Comparison of ENCODE assay signal across 8 cellular contexts in genomic region chr11:45105233-45105992, GRCh38. TPM values are rescaled to one million over a fixed set of nuclear protein-coding genes. Genes with fewer than 3 reads are reported as not detected.
DNase-seq lines count a peak whose midpoint lies in the region; TF ChIP-seq lines count a peak whose summit lies in the region.

No MANE protein-coding gene starts in this region.

- no peak overlapping the region for H3K4me2 ChIP-seq in osteoblast (ENCODE audit: insufficient read depth, low read length)

- H3K79me2 ChIP-seq in osteoblast (ENCODE audit: insufficient read depth, low read length) = no peaks in the 10 kb centered on the region

- H3K9me3 ChIP-seq in osteoblast (ENCODE audit: low read depth, low read length) (no peaks in the 10 kb centered on the region), tibial nerve (no peaks in the 10 kb centered on the region)

- H2AFZ ChIP-seq in osteoblast (ENCODE audit: low read length) = no peak overlapping the region

- TF ChIP-seq POLR2A in tibial nerve (IDR thresholded peaks at IDR 0.05) = no peak

- H3K4me1 ChIP-seq in osteoblast (ENCODE audit: insufficient read depth, low read length) = peaks cover 9% of the 10 kb centered on the region
- H3K4me1 ChIP-seq in tibial nerve = peaks cover 0 to 14% (median 9%) of the 10 kb centered on the region in 4 donors

- no peaks in the 10 kb centered on the region for H4K20me1 ChIP-seq in osteoblast (ENCODE audit: insufficient read depth, low read length)

- DNase-seq in GM10266 (ENCODE audit: extremely low spot score) (peak; percentile 64), Kasumi-1 (lab: John Stamatoyannopoulos, UW) (peak; percentile 62 to 67), RKO (ENCODE audit: low spot score) (peak; percentile 64), foreskin fibroblast (peak; percentile 47 to 84), osteoblast (ENCODE audit: insufficient read length, low spot score, missing footprints) (peak; percentile 96), tibial nerve (ENCODE audit: low spot score in 2 of 2) (peak in 1 of 2 donors; percentile 62), mesenteric fat pad (ENCODE audit: low spot score) (no peak)
- DNase-seq in activated T-helper 9 cell treated with anti-CD3 and anti-CD28 coated beads, Interleukin-2, amount 50 U/mL, for 16 hours (ENCODE audit: low read depth) = peak; percentile 47

- H3K36me3 ChIP-seq in osteoblast (ENCODE audit: insufficient read depth, low read length) = no peaks in the 10 kb centered on the region
- no peaks in the 10 kb centered on the region for H3K36me3 ChIP-seq in tibial nerve

- 40 to 46% methylated on average over 3 to 6 of the region's 7 CpGs for WGBS in tibial nerve, 2 donors

- TF ChIP-seq CTCF in GM10266 (IDR thresholded peaks at IDR 0.05; ENCODE audit: control insufficient read depth, insufficient read depth, low read depth, missing control alignments) (peak; percentile 84), foreskin fibroblast (IDR thresholded peaks at IDR 0.05; ENCODE audit: low read depth, low read length) (peak; percentile 96), osteoblast (IDR thresholded peaks at IDR 0.05; ENCODE audit: extremely low read depth, low read depth, low read length) (peak; percentile 86), tibial nerve (IDR thresholded peaks at IDR 0.05) (peak; percentile 84 to 96 (median 90))

- peak in 1 of 2 donors; percentile 9 for TF ChIP-seq EP300 in tibial nerve (IDR thresholded peaks at IDR 0.05)

- H3K27me3 ChIP-seq in osteoblast (ENCODE audit: insufficient read depth, low read length) = peaks cover 18% of the 10 kb centered on the region
- H3K27me3 ChIP-seq in tibial nerve = peaks cover 0 to 13% of the 10 kb centered on the region in 2 donors

- no peak overlapping the region for H3K4me3 ChIP-seq in foreskin fibroblast (ENCODE audit: low read depth in 1 of 2, low read length in 2 of 2)
- H3K4me3 ChIP-seq in osteoblast (ENCODE audit: insufficient read depth, low read length) = no peak overlapping the region
- no peak overlapping the region for H3K4me3 ChIP-seq in tibial nerve

- H3K27ac ChIP-seq in osteoblast (ENCODE audit: low read depth, low read length) (no peak overlapping the region), tibial nerve (no peak overlapping the region)

RNA-seq across cellular contexts. Expression of gene PRDM11, which starts 41.0 kb away (rescaled TPM):
- total RNA-seq in osteoblast (5.4 and 6.8 TPM in 2 replicates), tibial nerve (10 to 100 TPM; 17.5 to 26.1 (median 25.8) TPM), mesenteric fat pad (11.2 TPM)
